Comparison of ENCODE assay signal across 21 cellular contexts in genomic region chrX:130498653-130499274, GRCh38.
DNase-seq lines count a peak whose midpoint lies in the region; ATAC-seq, FAIRE-seq and TF ChIP-seq lines count a peak whose summit lies in the region.
"Had no signal": no experiment of that assay in that cellular context is flagged by ENCODE, and none has a peak within 500 bp of the region (broad histone marks: within the 10 kb centered on the region; RNA-seq: fewer than 3 reads in every experiment).

No MANE protein-coding gene starts in this region.

- H3K4me1 ChIP-seq in K562 (replicated peaks in 1 of 2; ENCODE audit: control insufficient read depth in 2 of 2, insufficient read depth in 2 of 2, low read length in 2 of 2) = no peaks in the 10 kb centered on the region
- H3K4me1 ChIP-seq: BE2C, BLaER1 had no signal

- intact Hi-C loops in K562 (cut with micrococcal nuclease) = no loop called here

- H3K9me3 ChIP-seq in K562 (replicated peaks; ENCODE audit: control insufficient read depth, insufficient read depth, low read depth, low read length) = no peaks in the 10 kb centered on the region
- H3K9me3 ChIP-seq: BE2C, BLaER1 had no signal

- no peak for TF ChIP-seq CTCF in K562 (IDR thresholded peaks at IDR 0.05 in 2 of 3, conservative IDR thresholded peaks at IDR 0.05 in 1 of 3; ENCODE audit: insufficient read depth in 2 of 3, low read depth in 1 of 3, low read length in 3 of 3)
- no peak for TF ChIP-seq CTCF in neural crest cell (conservative IDR thresholded peaks at IDR 0.05)

- H3K4me1 Mint-ChIP-seq in neural crest cell = no peaks in the 10 kb centered on the region
- no peaks in the 10 kb centered on the region for H3K4me1 Mint-ChIP-seq in activated naive CD4-positive, alpha-beta T cell treated with anti-CD3 and anti-CD28 coated beads, Interleukin-2, amount 10 ng/mL, durations not matched to agents 7 days and 5 days
- H3K4me1 Mint-ChIP-seq: CD14-positive monocyte; CD4-positive, alpha-beta memory T cell; CD4-positive, CD25-positive, alpha-beta regulatory T cell; CD8-positive, alpha-beta memory T cell had no signal

- H3K9ac ChIP-seq in K562 (ENCODE audit: insufficient read depth in 1 of 2, low read depth in 2 of 2, low read length in 2 of 2) = no peak overlapping the region
- H3K9ac ChIP-seq: BLaER1 had no signal

- TF ChIP-seq EP300 in K562 (IDR thresholded peaks at IDR 0.05; ENCODE audit: low read length) = no peak

- peak overlapping the region; percentile 57 for H3K27ac Mint-ChIP-seq in neural crest cell (ENCODE audit: unreplicated experiment)
- no peak overlapping the region for H3K27ac Mint-ChIP-seq in activated naive CD4-positive, alpha-beta T cell treated with anti-CD3 and anti-CD28 coated beads, Interleukin-2, amount 10 ng/mL, durations not matched to agents 7 days and 5 days
- H3K27ac Mint-ChIP-seq: CD4-positive, alpha-beta memory T cell; CD8-positive, alpha-beta memory T cell had no signal

- TF ChIP-seq RAD21 in K562 (CRISPR knock-in tag; conservative IDR thresholded peaks at IDR 0.05 in 1 of 2, IDR thresholded peaks at IDR 0.05 in 1 of 2) = no peak

- DNase-seq in K562 (ENCODE audit: extremely low read depth in 1 of 4, low spot score in 3 of 4) (no peak), neural crest cell (ENCODE audit: low read depth, low spot score) (no peak), erythroblast (lab: John Stamatoyannopoulos, UW) (no peak), HuH-7.5 (ENCODE audit: low spot score) (no peak)
- DNase-seq in activated naive CD4-positive, alpha-beta T cell treated with anti-CD3 and anti-CD28 coated beads, Interleukin-2, amount 10 ng/mL, durations not matched to agents 7 days and 5 days = no peak
- DNase-seq: 8988T; ACHN; BE2C; C1 segment of cervical spinal cord; CD4-positive, alpha-beta memory T cell; CD4-positive, CD25-positive, alpha-beta regulatory T cell; CD8-positive, alpha-beta memory T cell; COR-L47; DMS79 treated with DMSO at 0.1 percent for 48 hours; GF-D8 had no signal

- no peaks in the 10 kb centered on the region for H3K36me3 Mint-ChIP-seq in neural crest cell (ENCODE audit: low read depth)
- H3K36me3 Mint-ChIP-seq in activated naive CD4-positive, alpha-beta T cell treated with anti-CD3 and anti-CD28 coated beads, Interleukin-2, amount 10 ng/mL, durations not matched to agents 7 days and 5 days = no peaks in the 10 kb centered on the region
- H3K36me3 Mint-ChIP-seq: CD14-positive monocyte; CD4-positive, alpha-beta memory T cell; CD4-positive, CD25-positive, alpha-beta regulatory T cell; CD8-positive, alpha-beta memory T cell had no signal

- H3K27me3 Mint-ChIP-seq in neural crest cell (ENCODE audit: low read depth) = peaks cover 7% of the 10 kb centered on the region
- H3K27me3 Mint-ChIP-seq in activated naive CD4-positive, alpha-beta T cell treated with anti-CD3 and anti-CD28 coated beads, Interleukin-2, amount 10 ng/mL, durations not matched to agents 7 days and 5 days = no peaks in the 10 kb centered on the region
- H3K27me3 Mint-ChIP-seq: CD4-positive, alpha-beta memory T cell; CD4-positive, CD25-positive, alpha-beta regulatory T cell had no signal

- peaks cover 4% of the 10 kb centered on the region for H3K9me3 Mint-ChIP-seq in neural crest cell
- no peaks in the 10 kb centered on the region for H3K9me3 Mint-ChIP-seq in activated naive CD4-positive, alpha-beta T cell treated with anti-CD3 and anti-CD28 coated beads, Interleukin-2, amount 10 ng/mL, durations not matched to agents 7 days and 5 days
- H3K9me3 Mint-ChIP-seq: CD4-positive, alpha-beta memory T cell; CD4-positive, CD25-positive, alpha-beta regulatory T cell; CD8-positive, alpha-beta memory T cell had no signal

- H3K9me1 ChIP-seq in K562 (ENCODE audit: control insufficient read depth, insufficient read depth, low read length) = no peaks in the 10 kb centered on the region

- no peaks in the 10 kb centered on the region for H4K20me1 ChIP-seq in K562 (replicated peaks; ENCODE audit: control insufficient read depth, insufficient read depth, low read length)
- H4K20me1 ChIP-seq: BLaER1 had no signal

- CTCF ChIA-PET in K562 (lab: Yijun Ruan, JAX; ENCODE audit: low intra/inter-chr PET ratio) = interaction anchor here (0.7 kb wide), 1 partner anchor 359 kb away, joined by 3 read pairs; no protein-coding TSS in a partner anchor
- CTCF ChIA-PET in activated naive CD4-positive, alpha-beta T cell treated with anti-CD3 and anti-CD28 coated beads, Interleukin-2, amount 10 ng/mL, durations not matched to agents 7 days and 5 days (lab: Charles Lee) = no interaction called here

- POLR2A ChIA-PET in K562 (lab: Yijun Ruan, JAX) = no interaction called here

- FAIRE-seq in K562 (lab: Jason Lieb, UNC) = no peak
- FAIRE-seq: A204.1, G401.6, GM12891, GM19239 had no signal

- no peak for TF ChIP-seq POLR2A in K562 (conservative IDR thresholded peaks at IDR 0.05)
- TF ChIP-seq POLR2A in erythroblast (IDR thresholded peaks at IDR 0.05; ENCODE audit: low read length) = no peak

- peaks cover 0 to 5% of the 10 kb centered on the region in 2 experiments; a peak in 3 of 5 replicates for H3K27me3 ChIP-seq in K562 (ENCODE audit: control insufficient read depth in 2 of 2, insufficient read depth in 2 of 2, low read length in 2 of 2)
- H3K27me3 ChIP-seq: BE2C had no signal

- no peak overlapping the region for H3K27ac ChIP-seq in K562 (ENCODE audit: extremely low read depth, low read depth, low read length)
- H3K27ac ChIP-seq: BLaER1 had no signal

- no peaks in the 10 kb centered on the region for H3K79me2 ChIP-seq in K562 (ENCODE audit: control insufficient read depth, insufficient read depth, low read length)

- no peak overlapping the region for H2AFZ ChIP-seq in K562 (ENCODE audit: low read depth, low read length)

- no peak overlapping the region for H3K4me3 ChIP-seq in K562
- H3K4me3 ChIP-seq: BLaER1 had no signal

- H3K4me3 Mint-ChIP-seq in neural crest cell = no peak overlapping the region
- no peak overlapping the region for H3K4me3 Mint-ChIP-seq in activated naive CD4-positive, alpha-beta T cell treated with anti-CD3 and anti-CD28 coated beads, Interleukin-2, amount 10 ng/mL, durations not matched to agents 7 days and 5 days
- H3K4me3 Mint-ChIP-seq: CD14-positive monocyte; CD4-positive, alpha-beta memory T cell; CD4-positive, CD25-positive, alpha-beta regulatory T cell; CD8-positive, alpha-beta memory T cell had no signal

- 0% methylated on average over 1 of the region's 1 CpG for WGBS in K562 (ENCODE audit: insufficient coverage, low coverage, missing lambda C conversion rate)

- in situ Hi-C loops in K562 (cut with MboI) = no loop called here

- no peaks in the 10 kb centered on the region for H3K36me3 ChIP-seq in K562 (ENCODE audit: control insufficient read depth, insufficient read depth, low read length)
- H3K36me3 ChIP-seq: BE2C, BLaER1 had no signal

- ATAC-seq in K562 = no peak

- no peak overlapping the region for H3K4me2 ChIP-seq in K562 (ENCODE audit: insufficient read depth, low read length)
- H3K4me2 ChIP-seq: BLaER1 had no signal

- BruUV-seq in K562 (replicated peaks; lab: Mats Ljungman, UMichigan) = no TSS peak

TF ChIP-seq in K562, 482 proteins besides CTCF, POLR2A, EP300 and RAD21:
- TF ChIP-seq ZNF23 (CRISPR knock-in tag; IDR thresholded peaks at IDR 0.05) = no peak
- TF ChIP-seq ILF3 (IDR thresholded peaks at IDR 0.05; ENCODE audit: borderline replicate concordance) = no peak
- peak; percentile 54; the same call in 1 of the 2 replicates for TF ChIP-seq ZNF512 (tag; IDR thresholded peaks at IDR 0.05)
